Comparison of ENCODE assay signal across 1 cellular context in genomic region chr10:7846591-7846990, GRCh38.
TF ChIP-seq lines count a peak whose summit lies in the region.

No MANE protein-coding gene starts in this region.

TF ChIP-seq in K562, 482 proteins besides CTCF, POLR2A, EP300 and RAD21:
- TF ChIP-seq ZNF23 (CRISPR knock-in tag; IDR thresholded peaks at IDR 0.05) (no peak), ATF3 (IDR thresholded peaks at IDR 0.05) (peak; percentile 47; the same call in 1 of the 2 replicates), ATF3 (CRISPR knock-in tag; conservative IDR thresholded peaks at IDR 0.05) (no peak), NR2C2 (CRISPR knock-in tag; IDR thresholded peaks at IDR 0.05) (no peak), NR2C2 (tag; IDR thresholded peaks at IDR 0.05) (no peak), TFAM (CRISPR knock-in tag; conservative IDR thresholded peaks at IDR 0.05) (no peak)
